In genomic region chr3:48492461-48493202, GRCh38 we compare ENCODE assay signal across 16 cellular contexts. TPM values are rescaled to one million over a fixed set of nuclear protein-coding genes. Genes with fewer than 3 reads are reported as not detected.
DNase-seq lines count a peak whose midpoint lies in the region; ATAC-seq and TF ChIP-seq lines count a peak whose summit lies in the region.
"Had no signal": no experiment of that assay in that cellular context is flagged by ENCODE, and none has a peak within 500 bp of the region (broad histone marks: within the 10 kb centered on the region; RNA-seq: fewer than 3 reads in every experiment).

No MANE protein-coding gene starts in this region.

- H2AFZ ChIP-seq in hepatocyte, result no peak overlapping the region
- H2AFZ ChIP-seq: parathyroid adenoma had no signal

- TF ChIP-seq CTCF in hepatocyte (IDR thresholded peaks at IDR 0.05; ENCODE audit: poor library complexity) (no peak), natural killer cell (IDR thresholded peaks at IDR 0.05) (no peak)

- H3K4me2 ChIP-seq in hepatocyte, result peak overlapping the region; percentile 41

- WGBS in hepatocyte (ENCODE audit: low lambda C conversion rate, missing lambda C conversion rate), result 77% methylated on average over 7 of the region's 7 CpGs
- WGBS in urinary bladder, result 54% methylated on average over 7 of the region's 7 CpGs

- intact Hi-C loops in natural killer cell (cut with micrococcal nuclease), result no loop called here

- ATAC-seq in T-helper 17 cell (peak; percentile 39), GM18520 (IDR thresholded peaks at IDR 0.05; ENCODE audit: unreplicated experiment) (no peak), natural killer cell (no peak)
- ATAC-seq: left lobe of liver had no signal

- H3K36me3 ChIP-seq in hepatocyte (replicated peaks; ENCODE audit: insufficient read depth, low read depth), result no peaks in the 10 kb centered on the region
- no peaks in the 10 kb centered on the region for H3K36me3 ChIP-seq in urinary bladder (ENCODE audit: insufficient read depth)
- H3K36me3 ChIP-seq: cardiac muscle cell had no signal

- peak overlapping the region; percentile 66 for H3K27ac ChIP-seq in hepatocyte
- peak overlapping the region; percentile 53 for H3K27ac ChIP-seq in urinary bladder (ENCODE audit: low read depth)
- H3K27ac ChIP-seq: 22Rv1, cardiac muscle cell, parathyroid adenoma, tibial artery had no signal

- H4K20me1 ChIP-seq in hepatocyte (ENCODE audit: insufficient read depth, poor library complexity, severe bottlenecking), result no peaks in the 10 kb centered on the region

- no peaks in the 10 kb centered on the region for H3K9me3 ChIP-seq in T-helper 17 cell (ENCODE audit: control insufficient read depth, low read length, poor library complexity, severe bottlenecking)
- no peaks in the 10 kb centered on the region for H3K9me3 ChIP-seq in hepatocyte (ENCODE audit: low read depth)
- H3K9me3 ChIP-seq: tibial artery had no signal

- H3K4me1 Mint-ChIP-seq in T-helper 17 cell (peaks cover 2% of the 10 kb centered on the region), natural killer cell (no peaks in the 10 kb centered on the region)

- H3K9me3 Mint-ChIP-seq in natural killer cell, result no peaks in the 10 kb centered on the region
- H3K9me3 Mint-ChIP-seq: T-helper 2 cell treated with Interferon-gamma antibody and Interleukin-4, amounts not matched to agents 5 μg/mL and 100 μg/mL, for 36 hours had no signal

- H3K4me1 ChIP-seq in hepatocyte (ENCODE audit: insufficient read depth), result no peaks in the 10 kb centered on the region
- H3K4me1 ChIP-seq in urinary bladder (ENCODE audit: insufficient read depth), result no peaks in the 10 kb centered on the region
- H3K4me1 ChIP-seq: parathyroid adenoma, tibial artery had no signal

- DNase-seq in DMS 273 (lab: John Stamatoyannopoulos, UW; ENCODE audit: unreplicated experiment) (peak; percentile 19), DMS 273 treated with DMSO at 0.1 percent for 48 hours (lab: John Stamatoyannopoulos, UW) (no peak), T-helper 17 cell (no peak), hepatocyte (ENCODE audit: low spot score) (no peak), natural killer cell (no peak), epidermal melanocyte (ENCODE audit: insufficient read length, low spot score) (no peak)
- DNase-seq: EL, NCI-H524 had no signal

- H3K4me3 Mint-ChIP-seq in T-helper 17 cell (no peak overlapping the region), natural killer cell (no peak overlapping the region)
- H3K4me3 Mint-ChIP-seq: T-helper 2 cell treated with Interferon-gamma antibody and Interleukin-4, amounts not matched to agents 5 μg/mL and 100 μg/mL, for 36 hours had no signal

- H3K27ac Mint-ChIP-seq in T-helper 17 cell, result no peak overlapping the region
- H3K27ac Mint-ChIP-seq in natural killer cell, result no peak overlapping the region
- H3K27ac Mint-ChIP-seq: T-helper 2 cell treated with Interferon-gamma antibody and Interleukin-4, amounts not matched to agents 5 μg/mL and 100 μg/mL, for 36 hours had no signal

- no peaks in the 10 kb centered on the region for H3K27me3 Mint-ChIP-seq in T-helper 17 cell
- H3K27me3 Mint-ChIP-seq in natural killer cell (ENCODE audit: low read depth in 2 of 2), result no peaks in the 10 kb centered on the region

- H3K9me2 ChIP-seq in hepatocyte (replicated peaks; ENCODE audit: insufficient read depth), result no peaks in the 10 kb centered on the region

- H3K36me3 Mint-ChIP-seq in T-helper 17 cell (ENCODE audit: low read depth), result peaks cover 2% of the 10 kb centered on the region
- no peaks in the 10 kb centered on the region for H3K36me3 Mint-ChIP-seq in natural killer cell

- no peaks in the 10 kb centered on the region for H3K27me3 ChIP-seq in hepatocyte
- H3K27me3 ChIP-seq: cardiac muscle cell, tibial artery had no signal

- no peaks in the 10 kb centered on the region for H3K79me2 ChIP-seq in hepatocyte
- H3K79me2 ChIP-seq: parathyroid adenoma had no signal

- no peak overlapping the region for H3K4me3 ChIP-seq in hepatocyte
- no peak overlapping the region for H3K4me3 ChIP-seq in urinary bladder (ENCODE audit: low read depth, low read length)
- H3K4me3 ChIP-seq: cardiac muscle cell, tibial artery had no signal

RNA-seq across cellular contexts. Expression of gene SHISA5, which starts 11.3 kb away (rescaled TPM):
- 100 to 1,000 TPM; 148 to 188 TPM for total RNA-seq in T-helper 17 cell
- total RNA-seq in hepatocyte, result 172 and 192 TPM in 2 replicates
- 369 TPM in 2 replicates for polyA plus RNA-seq in hepatocyte
- 62.5 TPM for total RNA-seq in urinary bladder
- 209 TPM for polyA plus RNA-seq in urinary bladder
- total RNA-seq in natural killer cell, result 100 to 1,000 TPM; 211 to 237 (median 218) TPM

RNA-seq across cellular contexts. Expression of gene ATRIP, which starts 46.1 kb away (rescaled TPM):
- total RNA-seq in T-helper 17 cell (1 to 10 TPM; 7.6 to 9.3 TPM), hepatocyte (4.5 and 4.9 TPM in 2 replicates), urinary bladder (4.7 TPM), natural killer cell (10 to 100 TPM in 2 of 3 donors, 1 to 10 TPM in 1; 8.5 to 11.0 (median 10.6) TPM)
- polyA plus RNA-seq in hepatocyte (4.3 and 6.7 TPM in 2 replicates), urinary bladder (6.6 TPM)

RNA-seq across cellular contexts. Expression of gene TMA7, which starts 52.6 kb away (rescaled TPM):
- total RNA-seq in T-helper 17 cell (100 to 1,000 TPM; 226 to 233 TPM), hepatocyte (345 and 381 TPM in 2 replicates), urinary bladder (127 TPM), natural killer cell (100 to 1,000 TPM; 192 to 239 (median 229) TPM)
- polyA plus RNA-seq in hepatocyte (503 and 581 TPM in 2 replicates), urinary bladder (262 TPM)

RNA-seq across cellular contexts. Expression of gene CCDC51, which starts 52.7 kb away (rescaled TPM):
- total RNA-seq in T-helper 17 cell, result 1 to 10 TPM; 4.1 TPM
- 28.1 and 30.4 TPM in 2 replicates for total RNA-seq in hepatocyte
- 30.8 and 32.0 TPM in 2 replicates for polyA plus RNA-seq in hepatocyte
- total RNA-seq in urinary bladder, result 6.0 TPM
- polyA plus RNA-seq in urinary bladder, result 17.6 TPM
- total RNA-seq in natural killer cell, result 1 to 10 TPM; 4.4 to 8.8 (median 6.8) TPM
